20 cellular contexts compared by ENCODE assay signal in the genomic region with DNA sequence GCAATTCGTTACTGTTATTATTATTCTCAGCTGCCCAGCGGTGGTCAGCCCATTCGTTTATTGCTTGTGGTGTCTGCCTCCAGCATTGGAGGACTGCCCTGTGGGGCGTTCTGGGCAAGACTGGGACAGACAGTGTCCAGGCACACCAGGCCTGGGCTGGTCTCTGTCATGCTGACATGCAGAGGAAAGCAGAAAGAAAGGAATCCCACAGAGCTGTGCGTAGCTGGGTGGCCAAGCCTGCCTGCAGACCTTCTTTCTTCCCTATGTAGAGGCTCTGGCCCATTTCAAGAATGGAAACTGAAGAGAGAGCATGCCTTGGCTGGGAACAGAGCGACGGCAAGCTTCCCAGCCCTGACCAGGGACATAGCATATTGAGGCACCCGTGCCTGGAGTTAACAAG.
"Had no signal": no experiment of that assay in that cellular context is flagged by ENCODE, and none has a peak within 500 bp of the region (broad histone marks: within the 10 kb centered on the region; RNA-seq: fewer than 3 reads in every experiment).

No MANE protein-coding gene starts in this region.

- H3K27ac ChIP-seq: adrenal gland, colonic mucosa, SK-N-MC had no signal

- H3K36me3 Mint-ChIP-seq: activated naive CD4-positive, alpha-beta T cell treated with anti-CD3 and anti-CD28 coated beads, Interleukin-2, amount 50 U/mL, for 24 hours; immature natural killer cell; natural killer cell treated with Interleukin-12 subunit alpha and Interleukin-12 subunit beta and Interleukin-15 and Interleukin-18, amount 100 ng/mL, for 72 hours; T-cell had no signal

- H3K9me3 ChIP-seq: adrenal gland, colonic mucosa had no signal

- ATAC-seq: activated CD8-positive, alpha-beta T cell treated with anti-CD3 and anti-CD28 coated beads for 36 hours; heart left ventricle; left ventricle myocardium superior; natural killer cell treated with Interleukin-12 subunit alpha and Interleukin-12 subunit beta and Interleukin-15 and Interleukin-18, amount 100 ng/mL, for 72 hours; stimulated activated naive CD8-positive, alpha-beta T cell treated with anti-CD3 and anti-CD28 coated beads, Interleukin-15, amount 100 ng/mL, for 72 hours; T-cell had no signal

- H3K27me3 Mint-ChIP-seq: stimulated activated naive CD8-positive, alpha-beta T cell treated with anti-CD3 and anti-CD28 coated beads, Interleukin-15, amount 100 ng/mL, for 72 hours had no signal

- H3K4me3 ChIP-seq: adrenal gland, colonic mucosa, heart left ventricle, SK-N-MC had no signal

- H3K27me3 ChIP-seq: adrenal gland, colonic mucosa, heart left ventricle had no signal

- H3K27ac Mint-ChIP-seq: activated CD8-positive, alpha-beta T cell treated with anti-CD3 and anti-CD28 coated beads for 36 hours; activated naive CD4-positive, alpha-beta T cell treated with anti-CD3 and anti-CD28 coated beads, Interleukin-2, amount 50 U/mL, for 24 hours; immature natural killer cell; natural killer cell treated with Interleukin-12 subunit alpha and Interleukin-12 subunit beta and Interleukin-15 and Interleukin-18, amount 100 ng/mL, for 72 hours; stimulated activated naive CD8-positive, alpha-beta T cell treated with anti-CD3 and anti-CD28 coated beads, Interleukin-15, amount 100 ng/mL, for 72 hours; T-cell had no signal

- H3K36me3 ChIP-seq: adrenal gland, colonic mucosa, heart left ventricle had no signal

- H3K4me3 Mint-ChIP-seq: activated CD8-positive, alpha-beta T cell treated with anti-CD3 and anti-CD28 coated beads for 36 hours; activated naive CD4-positive, alpha-beta T cell treated with anti-CD3 and anti-CD28 coated beads, Interleukin-2, amount 50 U/mL, for 24 hours; immature natural killer cell; natural killer cell treated with Interleukin-12 subunit alpha and Interleukin-12 subunit beta and Interleukin-15 and Interleukin-18, amount 100 ng/mL, for 72 hours; stimulated activated naive CD8-positive, alpha-beta T cell treated with anti-CD3 and anti-CD28 coated beads, Interleukin-15, amount 100 ng/mL, for 72 hours; T-cell had no signal

- H3K4me1 ChIP-seq: colonic mucosa had no signal

- DNase-seq: activated CD4-positive, alpha-beta T cell treated with anti-CD3 and anti-CD28 coated beads for 48 hours; activated CD4-positive, CD25-positive, alpha-beta regulatory T cell; activated CD8-positive, alpha-beta T cell treated with anti-CD3 and anti-CD28 coated beads for 36 hours; activated effector memory CD4-positive, alpha-beta T cell treated with anti-CD3 and anti-CD28 coated beads, Interleukin-2, amount 50 U/mL, for 16 hours; activated T-cell treated with anti-CD3 and anti-CD28 coated beads, Interleukin-2, amount 50 U/mL, for 48 hours; adrenal gland; colonic mucosa; erythroblast; heart left ventricle; immature natural killer cell; left ventricle myocardium superior; mesendoderm; retina; Right ventricle myocardium superior; stimulated activated naive CD8-positive, alpha-beta T cell treated with anti-CD3 and anti-CD28 coated beads, Interleukin-15, amount 100 ng/mL, for 72 hours; T-cell; T-helper 9 cell had no signal

- H3K4me1 Mint-ChIP-seq: activated naive CD4-positive, alpha-beta T cell treated with anti-CD3 and anti-CD28 coated beads, Interleukin-2, amount 50 U/mL, for 24 hours; immature natural killer cell; stimulated activated naive CD8-positive, alpha-beta T cell treated with anti-CD3 and anti-CD28 coated beads, Interleukin-15, amount 100 ng/mL, for 72 hours; T-cell had no signal
